ENCODE assay signal across 8 cellular contexts in the genomic region with DNA sequence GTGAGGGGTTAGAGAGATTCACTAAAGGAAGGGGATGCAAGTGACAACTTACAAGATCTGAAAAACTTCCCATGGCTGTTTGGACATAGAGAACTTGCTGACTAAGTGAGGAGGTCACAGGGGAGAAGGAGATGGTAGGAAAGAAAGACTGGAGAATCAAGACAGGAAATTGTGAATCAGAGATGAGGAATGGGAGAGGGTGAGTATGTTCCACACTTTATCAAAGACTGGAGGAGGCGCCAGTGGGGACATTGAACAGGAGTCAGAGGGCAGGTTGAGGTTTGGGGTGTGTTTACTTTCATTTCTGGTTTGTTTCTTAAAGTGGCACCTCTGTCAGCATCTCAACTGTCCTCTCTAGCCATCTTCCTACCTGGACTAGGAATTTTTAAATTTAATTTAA. TPM values are rescaled to one million over a fixed set of nuclear protein-coding genes. Genes with fewer than 3 reads are reported as not detected.
DNase-seq lines count a peak whose midpoint lies in the region; FAIRE-seq and TF ChIP-seq lines count a peak whose summit lies in the region.
"Not testable (repeated sequence)": the region's sequence is repeated elsewhere in the genome, so short reads cannot be mapped to it uniquely, and the experiment has no call there.

No MANE protein-coding gene starts in this region.

- not testable (repeated sequence) for H2AFZ ChIP-seq in fibroblast of lung (ENCODE audit: low read length); keratinocyte (ENCODE audit: control insufficient read depth, low read length)

- FAIRE-seq in H54 (lab: Jason Lieb, UNC), result peak; percentile 84
- peak; percentile 39 for FAIRE-seq in keratinocyte (lab: Jason Lieb, UNC)
- not testable (repeated sequence) for FAIRE-seq in small intestine (lab: Jason Lieb, UNC)

- TF ChIP-seq POLR2A in H54 (IDR thresholded peaks at IDR 0.05; ENCODE audit: low read depth, low read length); NB4 (IDR thresholded peaks at IDR 0.05; ENCODE audit: extremely low read depth, insufficient read length): not testable (repeated sequence)

- dilution Hi-C loops in keratinocyte (cut with MboI; ENCODE audit: extremely low pct_ligation_motif_present, low sequenced_read_pairs), result not testable (repeated sequence)

- H3K79me2 ChIP-seq in fibroblast of lung (ENCODE audit: control insufficient read depth, insufficient read depth, low read length); keratinocyte (ENCODE audit: control insufficient read depth, insufficient read depth, low read length): not testable (repeated sequence)

- H3K27me3 ChIP-seq in brain microvascular endothelial cell (replicated peaks); fibroblast of lung (ENCODE audit: control insufficient read depth, insufficient read depth, low read length); keratinocyte (ENCODE audit: control insufficient read depth, extremely low read depth, insufficient read depth, low read length); small intestine (ENCODE audit: control insufficient read depth in 2 of 2, insufficient read depth in 2 of 2, low read length in 2 of 2): not testable (repeated sequence)

- peak overlapping the region; percentile 65 for H3K27ac ChIP-seq in brain microvascular endothelial cell
- H3K27ac ChIP-seq in fibroblast of lung (ENCODE audit: insufficient read depth, low read length); keratinocyte (ENCODE audit: control insufficient read depth, insufficient read depth, low read length); small intestine (ENCODE audit: low read depth in 1 of 2, low read length in 1 of 2): not testable (repeated sequence)

- not testable (repeated sequence) for H3K4me2 ChIP-seq in fibroblast of lung (ENCODE audit: extremely low read depth, insufficient read depth, low read length); keratinocyte (ENCODE audit: control insufficient read depth, extremely low read depth, insufficient read depth, low read depth, low read length)

- H4K20me1 ChIP-seq in fibroblast of lung (ENCODE audit: control insufficient read depth, extremely low read depth, insufficient read depth, low read length); keratinocyte (ENCODE audit: control insufficient read depth, extremely low read depth, insufficient read depth, low read length): not testable (repeated sequence)

- H3K9me1 ChIP-seq in keratinocyte (ENCODE audit: control insufficient read depth, extremely low read depth, insufficient read depth, low read length), result not testable (repeated sequence)

- not testable (repeated sequence) for H3K36me3 ChIP-seq in brain microvascular endothelial cell (replicated peaks); fibroblast of lung (ENCODE audit: control insufficient read depth, insufficient read depth, low read length); keratinocyte (ENCODE audit: control insufficient read depth in 2 of 2, extremely low read depth in 1 of 2, insufficient read depth in 2 of 2, low read length in 2 of 2); small intestine (ENCODE audit: control insufficient read depth in 2 of 2, insufficient read depth in 2 of 2, low read length in 2 of 2)

- not testable (repeated sequence) for H3K9me3 ChIP-seq in fibroblast of lung (ENCODE audit: control insufficient read depth, insufficient read depth, low read depth, low read length); keratinocyte (ENCODE audit: control insufficient read depth, low read depth, low read length); small intestine (ENCODE audit: control insufficient read depth, low read depth)

- peak; percentile 50 for DNase-seq in AG20443 (ENCODE audit: low spot score)
- peak; percentile 26 for DNase-seq in H54 (ENCODE audit: insufficient read length, low spot score)
- DNase-seq in NB4 (ENCODE audit: low read depth), result peak; percentile 5
- DNase-seq in SW480 (ENCODE audit: low spot score), result peak; percentile 12
- DNase-seq in brain microvascular endothelial cell, result peak; percentile 78
- peak; percentile 49 to 64 for DNase-seq in fibroblast of lung (ENCODE audit: low read depth in 2 of 2)
- not testable (repeated sequence) for DNase-seq in keratinocyte (ENCODE audit: low read depth, low spot score)
- DNase-seq in small intestine, result peak; percentile 76

- not testable (repeated sequence) for TF ChIP-seq CTCF in NB4 (IDR thresholded peaks at IDR 0.05; ENCODE audit: low read depth, low read length); brain microvascular endothelial cell (IDR thresholded peaks at IDR 0.05; ENCODE audit: low read depth, low read length, missing control alignments); fibroblast of lung (conservative IDR thresholded peaks at IDR 0.05 in 1 of 2, IDR thresholded peaks at IDR 0.05 in 1 of 2; ENCODE audit: low read depth in 1 of 2, low read length in 2 of 2); keratinocyte (optimal IDR thresholded peaks at IDR 0.05 in 1 of 3, IDR thresholded peaks at IDR 0.05 in 1 of 3, conservative IDR thresholded peaks at IDR 0.05 in 1 of 3; ENCODE audit: extremely low read depth in 1 of 3, insufficient read depth in 2 of 3, low read length in 3 of 3)

- in situ Hi-C loops in brain microvascular endothelial cell (cut with HindIII; ENCODE audit: low pct_ligation_motif_present, low sequenced_read_pairs), result not testable (repeated sequence)

- not testable (repeated sequence) for H3K9ac ChIP-seq in fibroblast of lung (ENCODE audit: insufficient read depth, low read length); keratinocyte (ENCODE audit: control insufficient read depth, extremely low read depth, insufficient read depth, low read length)

- 19 to 59% (median 21%) methylated on average over 1 of the region's 1 CpG for WGBS in small intestine, 3 donors

- not testable (repeated sequence) for H3K4me1 ChIP-seq in fibroblast of lung (ENCODE audit: control insufficient read depth, extremely low read depth, insufficient read depth, low read length); keratinocyte (ENCODE audit: control insufficient read depth, extremely low read depth, insufficient read depth, low read length); small intestine (ENCODE audit: control insufficient read depth in 2 of 2, insufficient read depth in 1 of 2, low read depth in 1 of 2, low read length in 1 of 2)

- not testable (repeated sequence) for H3K4me3 ChIP-seq in NB4 (ENCODE audit: low read depth, low read length); brain microvascular endothelial cell (ENCODE audit: low read depth, low read length); fibroblast of lung (replicated peaks in 1 of 4; ENCODE audit: control extremely low read depth in 1 of 4, insufficient read depth in 1 of 4, low read depth in 3 of 4, low read length in 4 of 4); keratinocyte (ENCODE audit: control insufficient read depth in 2 of 3, extremely low read depth in 1 of 3, insufficient read depth in 2 of 3, low read depth in 1 of 3, low read length in 3 of 3); small intestine (ENCODE audit: low read depth in 1 of 2, low read length in 2 of 2)

RNA-seq across cellular contexts. Expression of a gene that starts 24.5 kb away (rescaled TPM):
- total RNA-seq in fibroblast of lung, result 17.7 and 20.3 TPM in 2 replicates
- 7.1 and 9.7 TPM in 2 replicates for polyA plus RNA-seq in fibroblast of lung
- 4.9 and 6.4 TPM in 2 replicates for polyA plus RNA-seq in fibroblast of lung (2012)
- polyA minus RNA-seq in fibroblast of lung (ENCODE audit: low replicate concordance), result 4.3 and 7.3 TPM in 2 replicates
- polyA plus RNA-seq in keratinocyte, result 5.4 to 8.7 TPM (median 6.9 TPM) in 3 replicates
- polyA plus RNA-seq in keratinocyte (2011; ENCODE audit: low read depth), result 4.7 TPM
- 4.7 and 6.8 TPM in 2 replicates for polyA plus RNA-seq in keratinocyte (2011; cell fraction: cytosol; rRNA removed)
- 13.2 and 16.2 TPM in 2 replicates for polyA plus RNA-seq in keratinocyte (2011; cell fraction: nucleus; rRNA removed)
- polyA plus RNA-seq in keratinocyte (2012; ENCODE audit: low replicate concordance), result 3.5 and 6.0 TPM in 2 replicates
- 6.6 to 17.3 TPM (median 10.7 TPM) in 3 replicates for polyA minus RNA-seq in keratinocyte
- 5.2 TPM for polyA minus RNA-seq in keratinocyte (2011; cell fraction: cytosol; rRNA and poly(A)+ RNA removed)
- 11.3 and 17.7 TPM in 2 replicates for polyA minus RNA-seq in keratinocyte (2011; cell fraction: nucleus; rRNA and poly(A)+ RNA removed)
- 1 to 10 TPM; 2.2 to 4.3 (median 2.7) TPM for polyA plus RNA-seq in small intestine

RNA-seq across cellular contexts. Expression of a gene that starts 59.2 kb away (rescaled TPM):
- total RNA-seq in fibroblast of lung, result 11.6 and 11.8 TPM in 2 replicates
- polyA plus RNA-seq in fibroblast of lung (6.1 and 12.0 TPM in 2 replicates), keratinocyte (8.9 to 14.3 TPM (median 12.3 TPM) in 3 replicates), small intestine (1 to 10 TPM; 8.5 to 9.2 (median 8.7) TPM)
- polyA plus RNA-seq in fibroblast of lung (2012), result 4.0 and 9.2 TPM in 2 replicates
- polyA minus RNA-seq in fibroblast of lung (ENCODE audit: low replicate concordance) (2.0 and 2.6 TPM in 2 replicates), keratinocyte (4.0 to 18.7 TPM (median 11.3 TPM) in 3 replicates)
- 12.9 TPM for polyA plus RNA-seq in keratinocyte (2011; ENCODE audit: low read depth)
- polyA plus RNA-seq in keratinocyte (2011; cell fraction: cytosol; rRNA removed), result 5.2 and 8.9 TPM in 2 replicates
- polyA plus RNA-seq in keratinocyte (2011; cell fraction: nucleus; rRNA removed), result 16.8 and 17.6 TPM in 2 replicates
- polyA plus RNA-seq in keratinocyte (2012; ENCODE audit: low replicate concordance), result 8.6 and 12.3 TPM in 2 replicates
- polyA minus RNA-seq in keratinocyte (2011; cell fraction: cytosol; rRNA and poly(A)+ RNA removed), result 6.1 TPM
- 12.8 and 28.9 TPM in 2 replicates for polyA minus RNA-seq in keratinocyte (2011; cell fraction: nucleus; rRNA and poly(A)+ RNA removed)
